In the genomic region with DNA sequence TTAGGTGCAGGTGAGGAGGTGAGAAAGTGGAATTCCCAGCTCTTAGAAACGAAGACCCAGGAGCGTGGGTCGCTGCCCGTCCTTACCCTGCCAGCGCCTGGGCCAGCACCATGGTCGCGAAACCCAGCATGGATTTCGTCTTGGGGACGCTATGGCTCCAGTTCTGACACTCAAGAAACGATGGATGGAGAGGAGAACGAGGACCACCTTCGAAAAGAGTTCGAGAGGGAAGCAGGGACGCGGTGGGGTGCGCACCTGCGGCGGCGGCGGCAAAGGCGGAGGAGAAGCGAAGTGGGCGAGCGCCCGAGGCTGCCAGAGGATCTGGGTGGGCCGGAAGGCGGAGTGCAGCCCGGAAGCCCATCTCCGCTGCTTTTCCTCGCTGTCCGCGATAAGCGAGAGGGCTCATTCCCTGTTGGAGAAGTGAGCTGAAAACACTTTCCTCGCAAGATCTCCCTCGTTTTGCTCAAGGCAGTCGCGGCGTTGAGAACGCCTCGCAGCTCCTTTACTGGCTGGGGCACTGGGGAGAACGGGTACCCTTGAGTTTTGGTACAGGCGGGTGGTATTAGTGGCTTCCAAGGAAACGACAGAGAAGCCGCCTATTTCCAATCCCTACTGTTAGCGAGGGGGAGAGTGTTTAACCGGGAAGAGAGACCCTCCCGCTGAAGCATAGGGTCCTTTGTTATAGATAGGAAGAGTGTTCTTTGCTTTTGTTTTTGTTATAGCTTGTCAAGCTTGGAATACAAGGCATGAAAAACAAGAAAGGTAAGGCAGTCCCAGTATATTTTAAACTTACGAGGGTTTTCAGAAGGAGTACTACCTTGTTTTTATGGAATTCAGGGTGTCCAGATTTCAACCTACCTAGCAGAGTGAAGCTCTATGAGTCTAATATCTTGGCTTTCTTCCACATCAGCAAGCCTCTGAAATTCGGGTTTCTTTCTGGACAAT, we compare ENCODE assay signal across 2 cellular contexts.
TF ChIP-seq lines count a peak whose summit lies in the region.

No MANE protein-coding gene starts in this region.

TF ChIP-seq in SK-N-SH, 30 proteins besides CTCF, POLR2A, EP300 and RAD21 (continued from another document):
- TF ChIP-seq SMC3 (IDR thresholded peaks at IDR 0.05; ENCODE audit: low read depth, low read length) (no peak), RFX5 (IDR thresholded peaks at IDR 0.05; ENCODE audit: low read length) (no peak)

TF ChIP-seq in SK-N-SH treated with all-trans-retinoic acid at 6 μM for 48 hours, 23 proteins besides CTCF, POLR2A, EP300 and RAD21 (continued from another document):
- TF ChIP-seq, protein P1, sequence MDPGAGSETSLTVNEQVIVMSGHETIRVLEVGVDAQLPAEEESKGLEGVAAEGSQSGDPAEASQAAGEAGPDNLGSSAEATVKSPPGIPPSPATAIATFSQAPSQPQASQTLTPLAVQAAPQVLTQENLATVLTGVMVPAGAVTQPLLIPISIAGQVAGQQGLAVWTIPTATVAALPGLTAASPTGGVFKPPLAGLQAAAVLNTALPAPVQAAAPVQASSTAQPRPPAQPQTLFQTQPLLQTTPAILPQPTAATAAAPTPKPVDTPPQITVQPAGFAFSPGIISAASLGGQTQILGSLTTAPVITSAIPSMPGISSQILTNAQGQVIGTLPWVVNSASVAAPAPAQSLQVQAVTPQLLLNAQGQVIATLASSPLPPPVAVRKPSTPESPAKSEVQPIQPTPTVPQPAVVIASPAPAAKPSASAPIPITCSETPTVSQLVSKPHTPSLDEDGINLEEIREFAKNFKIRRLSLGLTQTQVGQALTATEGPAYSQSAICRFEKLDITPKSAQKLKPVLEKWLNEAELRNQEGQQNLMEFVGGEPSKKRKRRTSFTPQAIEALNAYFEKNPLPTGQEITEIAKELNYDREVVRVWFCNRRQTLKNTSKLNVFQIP (CRISPR knock-in tag; IDR thresholded peaks at IDR 0.05; ENCODE audit: borderline replicate concordance, low read depth), result no peak
- TF ChIP-seq ZNF70 (CRISPR knock-in tag; IDR thresholded peaks at IDR 0.05) (no peak), SNAI2 (CRISPR knock-in tag; IDR thresholded peaks at IDR 0.05) (no peak), TOX (CRISPR knock-in tag; IDR thresholded peaks at IDR 0.05; ENCODE audit: borderline replicate concordance) (no peak), OSR1 (CRISPR knock-in tag; IDR thresholded peaks at IDR 0.05) (no peak), CSDC2 (CRISPR knock-in tag; IDR thresholded peaks at IDR 0.05) (no peak)
TF ChIP-seq in SK-N-SH treated with all-trans-retinoic acid at 6 μM for 48 hours: peak in this region for 0.
